Comparison of ENCODE assay signal across 2 cellular contexts in genomic region chr10:44382981-44383748, GRCh38.
TF ChIP-seq lines count a peak whose summit lies in the region.

No MANE protein-coding gene starts in this region.

TF ChIP-seq in liver, 16 proteins besides CTCF, POLR2A, EP300 and RAD21:
- no peak for TF ChIP-seq REST (IDR thresholded peaks at IDR 0.05)
- no peak for TF ChIP-seq MAX (IDR thresholded peaks at IDR 0.05)
- no peak for TF ChIP-seq JUND (IDR thresholded peaks at IDR 0.05)
- TF ChIP-seq FOXA2 (IDR thresholded peaks at IDR 0.05): no peak
- TF ChIP-seq ZBTB33 (IDR thresholded peaks at IDR 0.05): no peak
- TF ChIP-seq NR2F2 (IDR thresholded peaks at IDR 0.05): no peak
- no peak for TF ChIP-seq YY1 (IDR thresholded peaks at IDR 0.05)
- no peak for TF ChIP-seq TAF1 (conservative IDR thresholded peaks at IDR 0.05)
- no peak for TF ChIP-seq HNF4A (conservative IDR thresholded peaks at IDR 0.05)
- no peak for TF ChIP-seq RXRA (IDR thresholded peaks at IDR 0.05)
- no peak for TF ChIP-seq FOXA1 (IDR thresholded peaks at IDR 0.05)
- TF ChIP-seq ATF3 (IDR thresholded peaks at IDR 0.05): no peak
- TF ChIP-seq GABPA (IDR thresholded peaks at IDR 0.05 in 1 of 2, conservative IDR thresholded peaks at IDR 0.05 in 1 of 2): no peak
- TF ChIP-seq EGR1 (IDR thresholded peaks at IDR 0.05; ENCODE audit: low read depth in 2 of 2): no peak
- no peak for TF ChIP-seq SP1 (IDR thresholded peaks at IDR 0.05)
- no peak for TF ChIP-seq HNF4G (IDR thresholded peaks at IDR 0.05)

TF ChIP-seq in HepG2, 621 proteins besides CTCF, POLR2A, EP300 and RAD21 (continued from another document):
- TF ChIP-seq ZNF580 (CRISPR knock-in tag; IDR thresholded peaks at IDR 0.05; ENCODE audit: borderline replicate concordance, low read depth) (no peak), ELF4 (CRISPR knock-in tag; IDR thresholded peaks at IDR 0.05; ENCODE audit: borderline replicate concordance) (no peak), ZNF337 (CRISPR knock-in tag; IDR thresholded peaks at IDR 0.05; ENCODE audit: borderline replicate concordance, low read depth) (no peak), ZNF670 (CRISPR knock-in tag; IDR thresholded peaks at IDR 0.05; ENCODE audit: borderline replicate concordance) (no peak), ZNF17 (CRISPR knock-in tag; IDR thresholded peaks at IDR 0.05) (no peak), IRX3 (CRISPR knock-in tag; IDR thresholded peaks at IDR 0.05; ENCODE audit: borderline replicate concordance, low read depth) (no peak), ARNT2 (CRISPR knock-in tag; IDR thresholded peaks at IDR 0.05; ENCODE audit: low read depth) (no peak), SETDB1 (CRISPR knock-in tag; IDR thresholded peaks at IDR 0.05; ENCODE audit: borderline replicate concordance) (no peak), SNAPC4 (CRISPR knock-in tag; IDR thresholded peaks at IDR 0.05) (no peak), MED8 (CRISPR knock-in tag; IDR thresholded peaks at IDR 0.05; ENCODE audit: insufficient replicate concordance) (no peak), ZNF614 (CRISPR knock-in tag; IDR thresholded peaks at IDR 0.05; ENCODE audit: borderline replicate concordance) (no peak), ZNF572 (CRISPR knock-in tag; IDR thresholded peaks at IDR 0.05) (no peak), HIVEP1 (CRISPR knock-in tag; IDR thresholded peaks at IDR 0.05) (no peak), ZNF678 (CRISPR knock-in tag; IDR thresholded peaks at IDR 0.05) (no peak), MIXL1 (CRISPR knock-in tag; IDR thresholded peaks at IDR 0.05) (no peak)
